39 cellular contexts compared by ENCODE assay signal in the genomic region with DNA sequence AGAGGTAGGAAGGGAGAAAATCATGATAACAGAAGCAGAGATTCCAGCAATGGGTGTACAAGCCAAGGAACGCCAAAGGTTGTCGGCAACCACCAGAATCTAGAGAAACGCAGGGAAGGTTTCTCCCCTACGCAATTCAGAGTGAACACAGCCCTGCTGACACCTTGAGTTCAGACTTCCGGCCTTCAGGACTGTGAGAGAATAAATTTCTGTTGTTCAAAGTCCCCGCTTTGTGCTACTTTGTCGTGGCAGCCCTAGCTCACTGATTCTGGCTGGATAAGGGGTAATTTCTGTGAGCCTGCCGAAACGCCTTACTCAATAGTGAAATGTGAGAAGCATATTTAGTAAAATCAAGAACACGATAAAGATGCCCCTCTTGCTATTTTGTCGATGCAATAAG. TPM values are rescaled to one million over a fixed set of nuclear protein-coding genes. Genes with fewer than 3 reads are reported as not detected.
"Had no signal": no experiment of that assay in that cellular context is flagged by ENCODE, and none has a peak within 500 bp of the region (broad histone marks: within the 10 kb centered on the region; RNA-seq: fewer than 3 reads in every experiment).

No MANE protein-coding gene starts in this region.

- H3K4me3 ChIP-seq: esophagus squamous epithelium, gastroesophageal sphincter, heart right ventricle had no signal

- H3K4me3 Mint-ChIP-seq: activated CD4-positive, alpha-beta T cell treated with anti-CD3 and anti-CD28 coated beads for 36 hours; activated CD4-positive, alpha-beta T cell treated with anti-CD3 and anti-CD28 coated beads, Interleukin-2, amount 10 ng/mL, durations not matched to agents 24 days and 14 days; activated CD8-positive, alpha-beta T cell treated with anti-CD3 and anti-CD28 coated beads for 36 hours; activated naive CD8-positive, alpha-beta T cell; activated T-cell treated with anti-CD3 and anti-CD28 coated beads, Interleukin-2, amount 50 U/mL, for 4 hours; activated T-helper 17 cell treated with anti-CD3 and anti-CD28 coated beads, Interleukin-2, amount 50 U/mL, for 72 hours; central memory CD8-positive, alpha-beta T cell had no signal

- DNase-seq: activated CD4-positive, alpha-beta T cell treated with anti-CD3 and anti-CD28 coated beads for 36 hours; activated CD4-positive, alpha-beta T cell treated with anti-CD3 and anti-CD28 coated beads, Interleukin-2, amount 10 ng/mL, durations not matched to agents 24 days and 14 days; activated CD4-positive, CD25-positive, alpha-beta regulatory T cell; activated CD4-positive, CD25-positive, alpha-beta regulatory T cell treated with anti-CD3 and anti-CD28 coated beads, Interleukin-2, amount 50 U/mL, for 72 hours; activated CD8-positive, alpha-beta memory T cell treated with anti-CD3 and anti-CD28 coated beads for 24 hours; activated CD8-positive, alpha-beta T cell treated with anti-CD3 and anti-CD28 coated beads for 36 hours; activated effector memory CD4-positive, alpha-beta T cell treated with Interleukin-2 at 50 U/mL for 16 hours; activated gamma-delta T cell treated with Interleukin-2 at 50 U/mL for 16 hours; activated naive CD4-positive, alpha-beta T cell treated with anti-CD3 and anti-CD28 coated beads, Interleukin-2, amount 50 U/mL, for 16 hours; activated naive CD4-positive, alpha-beta T cell treated with Interleukin-2 at 50 U/mL for 16 hours; activated T-cell treated with anti-CD3 and anti-CD28 coated beads, Interleukin-2, amount 50 U/mL, for 4 hours; amniotic stem cell; anterior cingulate cortex; brain microvascular endothelial cell; cortex of kidney; effector CD8-positive, alpha-beta T cell; esophagus squamous epithelium; foreskin melanocyte; heart right ventricle; T1000; WERI-Rb-1 had no signal

- H3K4me1 Mint-ChIP-seq: activated CD4-positive, alpha-beta T cell treated with anti-CD3 and anti-CD28 coated beads, Interleukin-2, amount 10 ng/mL, durations not matched to agents 24 days and 14 days had no signal

- H3K36me3 ChIP-seq: brain microvascular endothelial cell, esophagus squamous epithelium, gastroesophageal sphincter, heart right ventricle, WERI-Rb-1 had no signal

- H3K27ac Mint-ChIP-seq: activated CD4-positive, alpha-beta T cell treated with anti-CD3 and anti-CD28 coated beads for 36 hours; activated CD4-positive, alpha-beta T cell treated with anti-CD3 and anti-CD28 coated beads, Interleukin-2, amount 10 ng/mL, durations not matched to agents 24 days and 14 days; activated CD8-positive, alpha-beta T cell treated with anti-CD3 and anti-CD28 coated beads for 36 hours; activated naive CD8-positive, alpha-beta T cell had no signal

- H3K9me3 Mint-ChIP-seq: activated CD4-positive, alpha-beta T cell treated with anti-CD3 and anti-CD28 coated beads, Interleukin-2, amount 10 ng/mL, durations not matched to agents 24 days and 14 days; activated CD8-positive, alpha-beta T cell treated with anti-CD3 and anti-CD28 coated beads for 36 hours; activated T-cell treated with anti-CD3 and anti-CD28 coated beads, Interleukin-2, amount 50 U/mL, for 4 hours; activated T-helper 17 cell treated with anti-CD3 and anti-CD28 coated beads, Interleukin-2, amount 50 U/mL, for 72 hours; central memory CD8-positive, alpha-beta T cell had no signal

- H3K36me3 Mint-ChIP-seq: activated naive CD8-positive, alpha-beta T cell had no signal

- ATAC-seq: gastroesophageal sphincter, heart right ventricle had no signal

- H3K9me3 ChIP-seq: esophagus squamous epithelium, gastroesophageal sphincter, heart right ventricle had no signal

- H3K27ac ChIP-seq: brain microvascular endothelial cell, epithelial cell of prostate, esophagus squamous epithelium, gastroesophageal sphincter, heart right ventricle, WERI-Rb-1 had no signal

- H3K4me1 ChIP-seq: esophagus squamous epithelium, gastroesophageal sphincter had no signal

- FAIRE-seq: astrocyte, bronchial epithelial cell, colon, endometrium, endothelial cell of umbilical vein had no signal

RNA-seq across cellular contexts. Expression of gene CLEC4G, which starts 5.3 kb away (rescaled TPM):
- total RNA-seq: activated CD4-positive, alpha-beta T cell treated with anti-CD3 and anti-CD28 coated beads for 36 hours; activated CD4-positive, alpha-beta T cell treated with anti-CD3 and anti-CD28 coated beads, Interleukin-2, amount 10 ng/mL, durations not matched to agents 24 days and 14 days; activated CD8-positive, alpha-beta T cell treated with anti-CD3 and anti-CD28 coated beads for 36 hours; activated T-cell treated with anti-CD3 and anti-CD28 coated beads, Interleukin-2, amount 50 U/mL, for 4 hours; activated T-helper 17 cell treated with anti-CD3 and anti-CD28 coated beads, Interleukin-2, amount 50 U/mL, for 72 hours; astrocyte; bronchial epithelial cell; dermis microvascular lymphatic vessel endothelial cell; endothelial cell of umbilical vein; fibroblast of lung; fibroblast of villous mesenchyme; glomerular endothelial cell; T-helper 1 cell treated with Interleukin-12 subunit alpha and Interleukin-12 subunit beta and Interleukin-4 antibody, amounts not matched to agents 30 ng/mL and 1 ng/mL, for 36 hours; T-helper 2 cell treated with Interferon-gamma antibody and Interleukin-4, amounts not matched to agents 100 ng/mL and 5 ng/mL, for 36 hours had no signal
- polyA plus RNA-seq: endothelial cell of umbilical vein, fibroblast of lung had no signal

RNA-seq across cellular contexts. Expression of gene CD209, which starts 10.1 kb away (rescaled TPM):
- total RNA-seq: activated CD4-positive, alpha-beta T cell treated with anti-CD3 and anti-CD28 coated beads for 36 hours; activated CD4-positive, alpha-beta T cell treated with anti-CD3 and anti-CD28 coated beads, Interleukin-2, amount 10 ng/mL, durations not matched to agents 24 days and 14 days; activated CD8-positive, alpha-beta T cell treated with anti-CD3 and anti-CD28 coated beads for 36 hours; activated T-cell treated with anti-CD3 and anti-CD28 coated beads, Interleukin-2, amount 50 U/mL, for 4 hours; activated T-helper 17 cell treated with anti-CD3 and anti-CD28 coated beads, Interleukin-2, amount 50 U/mL, for 72 hours; astrocyte; bronchial epithelial cell; endothelial cell of umbilical vein; fibroblast of lung; fibroblast of villous mesenchyme; glomerular endothelial cell; T-helper 1 cell treated with Interleukin-12 subunit alpha and Interleukin-12 subunit beta and Interleukin-4 antibody, amounts not matched to agents 30 ng/mL and 1 ng/mL, for 36 hours; T-helper 2 cell treated with Interferon-gamma antibody and Interleukin-4, amounts not matched to agents 100 ng/mL and 5 ng/mL, for 36 hours had no signal
- polyA plus RNA-seq: endothelial cell of umbilical vein, fibroblast of lung had no signal

RNA-seq across cellular contexts. Expression of gene CLEC4M, which starts 25.8 kb away (rescaled TPM):
- total RNA-seq: activated CD4-positive, alpha-beta T cell treated with anti-CD3 and anti-CD28 coated beads for 36 hours; activated CD4-positive, alpha-beta T cell treated with anti-CD3 and anti-CD28 coated beads, Interleukin-2, amount 10 ng/mL, durations not matched to agents 24 days and 14 days; activated CD8-positive, alpha-beta T cell treated with anti-CD3 and anti-CD28 coated beads for 36 hours; activated T-cell treated with anti-CD3 and anti-CD28 coated beads, Interleukin-2, amount 50 U/mL, for 4 hours; activated T-helper 17 cell treated with anti-CD3 and anti-CD28 coated beads, Interleukin-2, amount 50 U/mL, for 72 hours; astrocyte; bronchial epithelial cell; cardiac septum; cerebellum; esophagus squamous epithelium; fibroblast of lung; fibroblast of villous mesenchyme; gastroesophageal sphincter; heart right ventricle; T-helper 1 cell treated with Interleukin-12 subunit alpha and Interleukin-12 subunit beta and Interleukin-4 antibody, amounts not matched to agents 30 ng/mL and 1 ng/mL, for 36 hours; T-helper 2 cell treated with Interferon-gamma antibody and Interleukin-4, amounts not matched to agents 100 ng/mL and 5 ng/mL, for 36 hours had no signal
- polyA plus RNA-seq: fibroblast of lung, heart right ventricle had no signal

RNA-seq across cellular contexts. Expression of gene FCER2, which starts 35.3 kb away (rescaled TPM):
- total RNA-seq: activated CD4-positive, alpha-beta T cell treated with anti-CD3 and anti-CD28 coated beads, Interleukin-2, amount 10 ng/mL, durations not matched to agents 24 days and 14 days; astrocyte; bronchial epithelial cell; cardiac septum; dermis microvascular lymphatic vessel endothelial cell; endothelial cell of umbilical vein; esophagus squamous epithelium; fibroblast of lung; fibroblast of villous mesenchyme; glomerular endothelial cell; T-helper 1 cell treated with Interleukin-12 subunit alpha and Interleukin-12 subunit beta and Interleukin-4 antibody, amounts not matched to agents 30 ng/mL and 1 ng/mL, for 36 hours had no signal
- polyA plus RNA-seq: endothelial cell of umbilical vein, fibroblast of lung had no signal
